26 cellular contexts compared by ENCODE assay signal in the genomic region with DNA sequence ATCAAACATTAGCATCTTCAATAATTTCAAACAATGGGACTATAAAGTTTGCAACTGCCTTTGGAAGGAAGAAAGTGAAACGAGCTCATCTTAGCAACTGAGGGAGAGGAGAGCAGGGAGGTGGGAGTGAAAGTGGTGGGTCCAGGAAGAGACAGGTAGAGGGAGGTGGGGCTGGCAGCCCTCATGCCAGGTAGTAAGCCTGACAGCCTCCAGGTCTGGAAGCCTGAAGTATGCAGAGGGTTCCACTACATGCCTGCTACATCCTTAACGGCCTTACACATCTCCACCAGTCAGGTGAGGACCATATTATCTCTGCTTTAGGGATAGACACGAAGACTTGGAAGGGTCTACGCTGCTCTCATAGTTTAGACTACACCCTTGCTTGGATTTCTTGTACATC.
"Had no signal": no experiment of that assay in that cellular context is flagged by ENCODE, and none has a peak within 500 bp of the region (broad histone marks: within the 10 kb centered on the region; RNA-seq: fewer than 3 reads in every experiment).

No MANE protein-coding gene starts in this region.

- H3K36me3 ChIP-seq: colonic mucosa, gastrocnemius medialis, heart left ventricle, prostate gland, spleen, thoracic aorta, tibial nerve, upper lobe of right lung, uterus had no signal

- H3K4me1 ChIP-seq: colonic mucosa, gastrocnemius medialis, parathyroid adenoma, prostate gland, spleen, upper lobe of right lung, uterus had no signal

- ATAC-seq: effector memory CD8-positive, alpha-beta T cell; gastrocnemius medialis; left lobe of liver; mucosa of descending colon; natural killer cell treated with Interleukin-12 subunit alpha and Interleukin-12 subunit beta and Interleukin-15 and Interleukin-18, amount 100 ng/mL, for 72 hours; right cardiac atrium; stimulated activated memory B cell treated with anti-CD40 and anti-IgM and Interleukin-4, amounts not matched to agents 10 μg/mL and 1 μg/mL and 100 μg/mL, for 72 hours; stimulated activated naive CD8-positive, alpha-beta T cell treated with anti-CD3 and anti-CD28 coated beads, Interleukin-15, Interleukin-2, amounts not matched to agents 100 U/mL and 50 U/mL, for 24 hours had no signal

- H3K27me3 ChIP-seq: colonic mucosa, gastrocnemius medialis, heart left ventricle, hepatocyte, tibial nerve, upper lobe of right lung, uterus had no signal

- H3K4me3 ChIP-seq: colonic mucosa, gastrocnemius medialis, heart left ventricle, hepatocyte, mucosa of descending colon, prostate gland, skin epidermis, spleen, thoracic aorta, tibial nerve, upper lobe of right lung, uterus had no signal

- DNase-seq: colonic mucosa; dermis blood vessel endothelial cell; effector memory CD8-positive, alpha-beta T cell; erythroblast; foreskin fibroblast; gastrocnemius medialis; heart left ventricle; kidney; mesenchymal stem cell; mucosa of descending colon; naive B cell; right cardiac atrium; spleen; stimulated activated CD4-positive, alpha-beta T cell treated with anti-CD3 and anti-CD28 coated beads, Interleukin-4, amount 100 ng/mL, for 4 hours; stimulated activated naive CD8-positive, alpha-beta T cell treated with anti-CD3 and anti-CD28 coated beads, Interleukin-15, Interleukin-2, amounts not matched to agents 100 U/mL and 50 U/mL, for 24 hours; upper lobe of right lung; uterus had no signal

- H3K27ac ChIP-seq: colonic mucosa, gastrocnemius medialis, hepatocyte, parathyroid adenoma, prostate gland, spleen, tibial nerve, upper lobe of right lung had no signal

- H3K9ac ChIP-seq: parathyroid adenoma had no signal

- H3K9me3 ChIP-seq: colonic mucosa, gastrocnemius medialis, heart left ventricle, mucosa of descending colon, prostate gland, spleen, thoracic aorta, tibial nerve, upper lobe of right lung, uterus had no signal
